In genomic region chr9:119649205-119649604, GRCh38 we compare ENCODE assay signal across 1 cellular context.
TF ChIP-seq lines count a peak whose summit lies in the region.

No MANE protein-coding gene starts in this region.

TF ChIP-seq in HepG2, 621 proteins besides CTCF, POLR2A, EP300 and RAD21 (continued from another document):
- no peak for TF ChIP-seq REL (CRISPR knock-in tag; conservative IDR thresholded peaks at IDR 0.05)
- TF ChIP-seq ZNF740 (CRISPR knock-in tag; IDR thresholded peaks at IDR 0.05): no peak
- TF ChIP-seq KIAA2018 (CRISPR knock-in tag; IDR thresholded peaks at IDR 0.05; ENCODE audit: borderline replicate concordance): no peak
- no peak for TF ChIP-seq ZNF34 (CRISPR knock-in tag; IDR thresholded peaks at IDR 0.05; ENCODE audit: borderline replicate concordance)
